Comparison of ENCODE assay signal across 13 cellular contexts in the genomic region with DNA sequence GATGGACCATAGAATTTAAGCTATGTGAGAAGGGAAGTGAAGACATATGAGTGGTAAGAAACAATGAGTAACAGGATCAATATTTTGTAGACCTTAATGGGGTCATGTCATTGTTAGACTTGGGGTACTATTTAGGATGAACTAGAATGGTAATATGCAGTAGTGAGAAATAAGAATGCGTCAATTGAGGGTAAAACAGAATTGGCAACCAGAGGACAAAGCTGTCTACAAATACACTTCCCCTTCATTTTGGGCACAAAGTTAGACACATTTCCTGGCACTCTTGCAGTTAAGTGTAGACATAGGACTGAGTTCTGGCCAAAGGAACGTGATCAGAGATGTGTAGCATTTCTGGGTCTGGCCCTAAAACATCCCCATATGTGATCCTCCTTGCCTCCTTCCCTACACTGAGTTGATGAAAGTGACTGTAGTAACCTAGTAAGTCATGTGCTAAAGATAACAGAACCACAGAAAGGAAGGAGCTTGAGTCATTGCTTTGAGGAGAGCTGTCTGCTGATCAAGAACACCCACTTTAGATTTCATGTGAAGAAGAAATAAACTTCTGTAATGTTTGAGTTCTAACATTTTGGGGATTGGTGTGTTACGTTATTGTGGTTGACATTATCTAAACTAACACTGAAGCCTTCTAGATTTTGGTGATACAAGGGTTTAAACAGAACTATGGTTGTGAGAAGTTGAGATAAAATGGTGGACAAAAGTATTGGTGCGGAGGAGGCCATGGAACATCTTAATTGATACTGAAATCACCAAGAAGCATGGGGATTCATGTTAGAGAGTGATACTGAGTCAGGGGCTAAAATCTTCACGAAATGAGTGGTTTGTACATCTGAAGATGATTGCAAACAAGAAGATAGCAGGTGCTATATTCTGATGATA. TPM values are rescaled to one million over a fixed set of nuclear protein-coding genes. Genes with fewer than 3 reads are reported as not detected.
DNase-seq lines count a peak whose midpoint lies in the region; ATAC-seq and TF ChIP-seq lines count a peak whose summit lies in the region.
"Had no signal": no experiment of that assay in that cellular context is flagged by ENCODE, and none has a peak within 500 bp of the region (broad histone marks: within the 10 kb centered on the region; RNA-seq: fewer than 3 reads in every experiment).

No MANE protein-coding gene starts in this region.

- H3K36me3 Mint-ChIP-seq in activated naive CD4-positive, alpha-beta T cell treated with anti-CD3 and anti-CD28 coated beads for 36 hours (ENCODE audit: low read depth), result peaks cover 14% of the 10 kb centered on the region

- no peaks in the 10 kb centered on the region for H3K27me3 ChIP-seq in fibroblast of lung (ENCODE audit: control insufficient read depth, insufficient read depth, low read length)
- H3K27me3 ChIP-seq: ovary had no signal

- H3K4me1 Mint-ChIP-seq in activated naive CD4-positive, alpha-beta T cell treated with anti-CD3 and anti-CD28 coated beads for 36 hours (ENCODE audit: low read depth), result peaks cover 5% of the 10 kb centered on the region
- H3K4me1 Mint-ChIP-seq: immature natural killer cell had no signal

- H3K4me3 ChIP-seq in fibroblast of lung (replicated peaks in 1 of 4; ENCODE audit: control extremely low read depth in 1 of 4, insufficient read depth in 1 of 4, low read depth in 3 of 4, low read length in 4 of 4), result no peak overlapping the region
- H3K4me3 ChIP-seq: ovary had no signal

- no peaks in the 10 kb centered on the region for H4K20me1 ChIP-seq in fibroblast of lung (ENCODE audit: control insufficient read depth, extremely low read depth, insufficient read depth, low read length)

- H3K36me3 ChIP-seq in fibroblast of lung (ENCODE audit: control insufficient read depth, insufficient read depth, low read length), result no peaks in the 10 kb centered on the region
- H3K36me3 ChIP-seq: ovary had no signal

- peak; percentile 39 for DNase-seq in activated naive CD4-positive, alpha-beta T cell treated with anti-CD3 and anti-CD28 coated beads for 36 hours
- no peak for DNase-seq in activated naive CD4-positive, alpha-beta T cell (lab: John Stamatoyannopoulos, UW)
- DNase-seq in OCI-M1 (lab: John Stamatoyannopoulos, UW) (peak; percentile 97), fibroblast of lung (ENCODE audit: low read depth in 2 of 2) (peak; percentile 51 to 72), NCI-H82 treated with DMSO at 0.1 percent for 48 hours (lab: John Stamatoyannopoulos, UW; ENCODE audit: unreplicated experiment) (no peak), left ventricle myocardium superior (no peak)
- DNase-seq in stimulated activated CD8-positive, alpha-beta memory T cell treated with anti-CD3 and anti-CD28 coated beads, Interleukin-4, amount 100 ng/mL, for 48 hours, result peak; percentile 34
- DNase-seq: effector CD8-positive, alpha-beta T cell; immature natural killer cell; NCI-H526; ovary had no signal

- no peaks in the 10 kb centered on the region for H3K9me3 Mint-ChIP-seq in activated naive CD4-positive, alpha-beta T cell treated with anti-CD3 and anti-CD28 coated beads for 36 hours
- H3K9me3 Mint-ChIP-seq: immature natural killer cell; T-helper 1 cell treated with Interleukin-12 subunit alpha and Interleukin-12 subunit beta and Interleukin-4 antibody, amounts not matched to agents 30 μg/mL and 1 μg/mL, for 36 hours had no signal

- intact Hi-C loops in activated naive CD4-positive, alpha-beta T cell treated with anti-CD3 and anti-CD28 coated beads for 36 hours (cut with micrococcal nuclease), result loop anchor here (1.0 kb wide), 9 partner anchors 8 to 265 kb away; a partner anchor contains a TSS
- intact Hi-C loops in left ventricle myocardium superior (cut with micrococcal nuclease), result no loop called here

- H3K79me2 ChIP-seq in fibroblast of lung (ENCODE audit: control insufficient read depth, insufficient read depth, low read length), result no peaks in the 10 kb centered on the region

- no peak for ATAC-seq in HG03457 (IDR thresholded peaks at IDR 0.05; ENCODE audit: unreplicated experiment)
- ATAC-seq in left ventricle myocardium superior, result no peak

- TF ChIP-seq CTCF in fibroblast of lung (conservative IDR thresholded peaks at IDR 0.05 in 1 of 2, IDR thresholded peaks at IDR 0.05 in 1 of 2; ENCODE audit: low read depth in 1 of 2, low read length in 2 of 2), result no peak

- no peaks in the 10 kb centered on the region for H3K9me3 ChIP-seq in fibroblast of lung (ENCODE audit: control insufficient read depth, insufficient read depth, low read depth, low read length)
- H3K9me3 ChIP-seq: ovary had no signal

- CTCF ChIA-PET in activated naive CD4-positive, alpha-beta T cell treated with anti-CD3 and anti-CD28 coated beads for 36 hours (lab: Charles Lee), result interaction anchor here (1.0 to 1.4 kb wide), 2 partner anchors 41 to 42 kb away, joined by 3 to 4 read pairs; no protein-coding TSS in a partner anchor

- H3K9ac ChIP-seq in fibroblast of lung (ENCODE audit: insufficient read depth, low read length), result no peak overlapping the region

- H2AFZ ChIP-seq in fibroblast of lung (ENCODE audit: low read length), result no peak overlapping the region

- no peak overlapping the region for H3K4me3 Mint-ChIP-seq in activated naive CD4-positive, alpha-beta T cell treated with anti-CD3 and anti-CD28 coated beads for 36 hours
- H3K4me3 Mint-ChIP-seq: immature natural killer cell; T-helper 1 cell treated with Interleukin-12 subunit alpha and Interleukin-12 subunit beta and Interleukin-4 antibody, amounts not matched to agents 30 μg/mL and 1 μg/mL, for 36 hours had no signal

- H3K27ac Mint-ChIP-seq in activated naive CD4-positive, alpha-beta T cell treated with anti-CD3 and anti-CD28 coated beads for 36 hours, result no peak overlapping the region
- H3K27ac Mint-ChIP-seq: immature natural killer cell; T-helper 1 cell treated with Interleukin-12 subunit alpha and Interleukin-12 subunit beta and Interleukin-4 antibody, amounts not matched to agents 30 μg/mL and 1 μg/mL, for 36 hours had no signal

- no peak overlapping the region for H3K27ac ChIP-seq in fibroblast of lung (ENCODE audit: insufficient read depth, low read length)
- H3K27ac ChIP-seq: ovary had no signal

- H3K27me3 Mint-ChIP-seq in activated naive CD4-positive, alpha-beta T cell treated with anti-CD3 and anti-CD28 coated beads for 36 hours (ENCODE audit: low read depth), result no peaks in the 10 kb centered on the region

- no peak overlapping the region for H3K4me2 ChIP-seq in fibroblast of lung (ENCODE audit: extremely low read depth, insufficient read depth, low read length)

- H3K4me1 ChIP-seq in fibroblast of lung (ENCODE audit: control insufficient read depth, extremely low read depth, insufficient read depth, low read length), result peaks cover 2% of the 10 kb centered on the region

RNA-seq across cellular contexts. Expression of a gene that starts 41.7 kb away (rescaled TPM):
- 10 to 100 TPM; 62.1 to 66.0 TPM for total RNA-seq in activated naive CD4-positive, alpha-beta T cell treated with anti-CD3 and anti-CD28 coated beads for 36 hours
- total RNA-seq in fibroblast of lung (17.7 and 46.1 TPM in 2 replicates), left ventricle myocardium superior (72.7 TPM)
- polyA plus RNA-seq in fibroblast of lung, result 70.5 and 77.7 TPM in 2 replicates
- polyA plus RNA-seq in fibroblast of lung (2012), result 34.7 and 36.1 TPM in 2 replicates
- polyA minus RNA-seq in fibroblast of lung (ENCODE audit: low replicate concordance), result 5.5 and 8.0 TPM in 2 replicates

Comparison
In these comparisons a context has a peak if more than half of its experiments do, and no peak if none do; other contexts are left out.
1. DNase-seq: peak in activated naive CD4-positive, alpha-beta T cell treated with anti-CD3 and anti-CD28 coated beads for 36 hours (single experiment), OCI-M1 (single experiment), fibroblast of lung (2 of 2) and stimulated activated CD8-positive, alpha-beta memory T cell treated with anti-CD3 and anti-CD28 coated beads, Interleukin-4, amount 100 ng/mL, for 48 hours (single experiment); none in activated naive CD4-positive, alpha-beta T cell (0 of 4), NCI-H82 treated with DMSO at 0.1 percent for 48 hours (single experiment) and left ventricle myocardium superior (single experiment).